Comparison of ENCODE assay signal across 26 cellular contexts in the genomic region with DNA sequence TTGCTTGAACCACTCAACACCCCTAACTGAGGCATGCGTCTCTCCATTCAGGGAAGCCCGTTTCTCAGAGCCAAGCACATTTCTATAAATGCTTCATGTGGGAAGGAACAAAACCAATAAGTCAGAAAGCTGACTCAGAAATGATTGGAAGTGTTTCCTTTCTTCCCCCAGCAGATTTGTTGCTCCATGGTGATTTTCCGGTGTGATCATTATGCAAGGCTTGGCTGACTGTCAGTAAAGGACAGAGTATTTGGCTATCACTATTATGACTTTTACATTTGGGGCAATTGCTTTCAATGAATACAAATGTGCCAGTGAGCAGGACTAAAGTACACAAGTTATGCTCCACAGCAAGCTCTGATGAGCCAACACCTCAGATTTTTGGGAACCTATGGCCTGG. TPM values are rescaled to one million over a fixed set of nuclear protein-coding genes. Genes with fewer than 3 reads are reported as not detected.
A peak's percentile ranks its signal among the peaks of the same experiment; 100 is the strongest.
DNase-seq lines count a peak whose midpoint lies in the region; ATAC-seq and TF ChIP-seq lines count a peak whose summit lies in the region.
"Had no signal": no experiment of that assay in that cellular context is flagged by ENCODE, and none has a peak within 500 bp of the region (broad histone marks: within the 10 kb centered on the region; RNA-seq: fewer than 3 reads in every experiment).

No MANE protein-coding gene starts in this region.

- H3K9me3 ChIP-seq in gastroesophageal sphincter (no peaks in the 10 kb centered on the region), aorta (ENCODE audit: control insufficient read depth, low read length) (no peaks in the 10 kb centered on the region)
- H3K9me3 ChIP-seq: A549, esophagus muscularis mucosa, psoas muscle had no signal

- intact Hi-C loops in Right ventricle myocardium superior (cut with DNase I) (loop anchor here (10.0 kb wide), 1 partner anchor 139 kb away; no protein-coding TSS in a partner anchor), left ventricle myocardium superior (cut with micrococcal nuclease) (no loop called here), aorta (cut with DNase I) (loop anchor here in 1 of 2 donors (10.0 kb wide), 1 partner anchor 1341 kb away; no protein-coding TSS in a partner anchor)

- no peak overlapping the region for H3K27ac ChIP-seq in gastroesophageal sphincter
- H3K27ac ChIP-seq in aorta (ENCODE audit: low read depth in 1 of 2, low read length in 2 of 2), result no peak overlapping the region
- H3K27ac ChIP-seq: A549, esophagus muscularis mucosa, psoas muscle had no signal

- no peak for DNase-seq in Right ventricle myocardium superior
- DNase-seq in left ventricle myocardium superior, result no peak
- peak; percentile 90 for DNase-seq in astrocyte of the cerebellum (ENCODE audit: low read depth)
- DNase-seq in aorta, result no peak
- no peak for DNase-seq in NAMALWA (ENCODE audit: low spot score)
- no peak for DNase-seq in NCI-H82 treated with DMSO at 0.1 percent for 48 hours (lab: John Stamatoyannopoulos, UW; ENCODE audit: unreplicated experiment)
- DNase-seq in effector memory CD8-positive, alpha-beta T cell, result no peak
- DNase-seq: activated CD4-positive, alpha-beta T cell treated with anti-CD3 and anti-CD28 coated beads for 48 hours; activated naive CD8-positive, alpha-beta T cell treated with anti-CD3 and anti-CD28 coated beads, Interleukin-2, amount 10 ng/mL, durations not matched to agents 7 days and 5 days; CD4-positive, CD25-positive, alpha-beta regulatory T cell; DMS153; effector CD4-positive, alpha-beta T cell; KBM-7; NCI-H1105 treated with DMSO at 0.1 percent for 48 hours; nephron progenitor cell; psoas muscle; stimulated activated CD8-positive, alpha-beta memory T cell treated with anti-CD3 and anti-CD28 coated beads, Interleukin-4, amount 100 ng/mL, for 48 hours had no signal

- H3K27me3 ChIP-seq in gastroesophageal sphincter, result no peaks in the 10 kb centered on the region
- no peaks in the 10 kb centered on the region for H3K27me3 ChIP-seq in aorta (ENCODE audit: control insufficient read depth in 1 of 2, insufficient read depth in 2 of 2, low read length in 1 of 2)
- H3K27me3 ChIP-seq: esophagus muscularis mucosa had no signal

- peaks cover 0 to 4% of the 10 kb centered on the region in 2 donors for H3K9me3 Mint-ChIP-seq in effector memory CD8-positive, alpha-beta T cell
- H3K9me3 Mint-ChIP-seq: activated naive CD8-positive, alpha-beta T cell treated with anti-CD3 and anti-CD28 coated beads, Interleukin-2, amount 10 ng/mL, durations not matched to agents 7 days and 5 days; activated T-helper 2 cell treated with anti-CD3 and anti-CD28 coated beads, Interferon-gamma antibody, Interleukin-2, Interleukin-4, amounts not matched to agents 10 μg/mL and 5 μg/mL and 100 μg/mL, durations not matched to agents 14 hours and 24 hours and 36 hours; central memory CD8-positive, alpha-beta T cell; mesothelial cell of epicardium; nephron progenitor cell had no signal

- WGBS in gastroesophageal sphincter (ENCODE audit: low coverage in 1 of 2), 2 donors, result 31 to 49% methylated on average over 2 to 3 of the region's 3 CpGs
- 7 to 17% methylated on average over 3 of the region's 3 CpGs for WGBS in aorta, 2 donors

- no peak for TF ChIP-seq CTCF in astrocyte of the cerebellum (IDR thresholded peaks at IDR 0.05; ENCODE audit: low read depth, low read length, missing control alignments)
- no peak for TF ChIP-seq CTCF in gastroesophageal sphincter (IDR thresholded peaks at IDR 0.05)

- in situ Hi-C loops in astrocyte of the cerebellum (cut with HindIII; ENCODE audit: low sequenced_read_pairs), result loop anchor here (5.0 kb wide), 1 partner anchor 99 kb away; no protein-coding TSS in a partner anchor

- H3K4me1 Mint-ChIP-seq in effector memory CD8-positive, alpha-beta T cell (ENCODE audit: low read depth in 2 of 2), result peaks cover 4 to 5% of the 10 kb centered on the region in 2 donors
- H3K4me1 Mint-ChIP-seq: activated naive CD8-positive, alpha-beta T cell treated with anti-CD3 and anti-CD28 coated beads, Interleukin-2, amount 10 ng/mL, durations not matched to agents 7 days and 5 days; CD4-positive, CD25-positive, alpha-beta regulatory T cell; central memory CD8-positive, alpha-beta T cell had no signal

- no peaks in the 10 kb centered on the region for H3K36me3 Mint-ChIP-seq in effector memory CD8-positive, alpha-beta T cell (ENCODE audit: insufficient read depth)
- H3K36me3 Mint-ChIP-seq: activated naive CD8-positive, alpha-beta T cell treated with anti-CD3 and anti-CD28 coated beads, Interleukin-2, amount 10 ng/mL, durations not matched to agents 7 days and 5 days; CD4-positive, CD25-positive, alpha-beta regulatory T cell; mesothelial cell of epicardium had no signal

- H3K27me3 Mint-ChIP-seq in effector memory CD8-positive, alpha-beta T cell, result peaks cover 14 to 16% of the 10 kb centered on the region in 2 donors
- H3K27me3 Mint-ChIP-seq: CD4-positive, CD25-positive, alpha-beta regulatory T cell had no signal

- TF ChIP-seq EP300 in gastroesophageal sphincter (IDR thresholded peaks at IDR 0.05), result no peak

- no peak overlapping the region for H3K4me3 Mint-ChIP-seq in effector memory CD8-positive, alpha-beta T cell
- H3K4me3 Mint-ChIP-seq: activated naive CD8-positive, alpha-beta T cell treated with anti-CD3 and anti-CD28 coated beads, Interleukin-2, amount 10 ng/mL, durations not matched to agents 7 days and 5 days; CD4-positive, CD25-positive, alpha-beta regulatory T cell; central memory CD8-positive, alpha-beta T cell; mesothelial cell of epicardium; nephron progenitor cell had no signal

- no peak for TF ChIP-seq POLR2A in gastroesophageal sphincter (IDR thresholded peaks at IDR 0.05)

- H3K4me3 ChIP-seq in astrocyte of the cerebellum (ENCODE audit: low read depth, low read length), result no peak overlapping the region
- H3K4me3 ChIP-seq in gastroesophageal sphincter, result no peak overlapping the region
- H3K4me3 ChIP-seq in aorta (ENCODE audit: low read length in 2 of 2), result no peak overlapping the region
- H3K4me3 ChIP-seq: A549, esophagus muscularis mucosa, psoas muscle had no signal

- H3K36me3 ChIP-seq in gastroesophageal sphincter (no peaks in the 10 kb centered on the region), aorta (ENCODE audit: control insufficient read depth in 1 of 2, insufficient read depth in 2 of 2, low read length in 1 of 2) (no peaks in the 10 kb centered on the region)
- H3K36me3 ChIP-seq: esophagus muscularis mucosa had no signal

- peaks cover 0 to 8% (median 0%) of the 10 kb centered on the region in 3 donors for H3K4me1 ChIP-seq in gastroesophageal sphincter
- H3K4me1 ChIP-seq in aorta (ENCODE audit: control insufficient read depth in 1 of 2, insufficient read depth in 2 of 2, low read length in 2 of 2), result no peaks in the 10 kb centered on the region
- H3K4me1 ChIP-seq: psoas muscle had no signal

- ATAC-seq in Right ventricle myocardium superior (ENCODE audit: poor library complexity), result peak; percentile 41
- no peak for ATAC-seq in left ventricle myocardium superior
- ATAC-seq in gastroesophageal sphincter, result peak; percentile 59
- ATAC-seq in aorta (ENCODE audit: low FRiP score), result peak; percentile 56
- no peak for ATAC-seq in effector memory CD8-positive, alpha-beta T cell (replicated peaks)
- ATAC-seq: A549, HCT116, psoas muscle had no signal

- H3K27ac Mint-ChIP-seq in effector memory CD8-positive, alpha-beta T cell, result no peak overlapping the region
- H3K27ac Mint-ChIP-seq: activated naive CD8-positive, alpha-beta T cell treated with anti-CD3 and anti-CD28 coated beads, Interleukin-2, amount 10 ng/mL, durations not matched to agents 7 days and 5 days; activated T-helper 2 cell treated with anti-CD3 and anti-CD28 coated beads, Interferon-gamma antibody, Interleukin-2, Interleukin-4, amounts not matched to agents 10 μg/mL and 5 μg/mL and 100 μg/mL, durations not matched to agents 14 hours and 24 hours and 36 hours; CD4-positive, CD25-positive, alpha-beta regulatory T cell; mesothelial cell of epicardium; nephron progenitor cell had no signal

RNA-seq across cellular contexts. Expression of a gene that starts 53.3 kb away (rescaled TPM):
- total RNA-seq in Right ventricle myocardium superior, result 1.0 TPM
- total RNA-seq in left ventricle myocardium superior, result 1.2 TPM
- not detected for total RNA-seq in gastroesophageal sphincter
- total RNA-seq in aorta, result under 1 TPM in 1 of 2 donors, not detected in 1; 0.18 TPM
- polyA plus RNA-seq in aorta, result under 1 TPM in 1 of 2 donors, not detected in 1; 0.08 TPM
- total RNA-seq: activated T-helper 2 cell treated with anti-CD3 and anti-CD28 coated beads, Interferon-gamma antibody, Interleukin-2, Interleukin-4, amounts not matched to agents 10 μg/mL and 5 μg/mL and 100 μg/mL, durations not matched to agents 14 hours and 24 hours and 36 hours; CD4-positive, CD25-positive, alpha-beta regulatory T cell; esophagus muscularis mucosa; NCI-H460; urinary bladder had no signal
- polyA plus RNA-seq: CD4-positive, CD25-positive, alpha-beta regulatory T cell had no signal

Comparison
In these comparisons a context has a peak if more than half of its experiments do, and no peak if none do; other contexts are left out.
1. ATAC-seq: peak in Right ventricle myocardium superior (single experiment), gastroesophageal sphincter (single experiment) and aorta (single experiment); none in left ventricle myocardium superior (single experiment) and effector memory CD8-positive, alpha-beta T cell (single experiment).